In the genomic region with DNA sequence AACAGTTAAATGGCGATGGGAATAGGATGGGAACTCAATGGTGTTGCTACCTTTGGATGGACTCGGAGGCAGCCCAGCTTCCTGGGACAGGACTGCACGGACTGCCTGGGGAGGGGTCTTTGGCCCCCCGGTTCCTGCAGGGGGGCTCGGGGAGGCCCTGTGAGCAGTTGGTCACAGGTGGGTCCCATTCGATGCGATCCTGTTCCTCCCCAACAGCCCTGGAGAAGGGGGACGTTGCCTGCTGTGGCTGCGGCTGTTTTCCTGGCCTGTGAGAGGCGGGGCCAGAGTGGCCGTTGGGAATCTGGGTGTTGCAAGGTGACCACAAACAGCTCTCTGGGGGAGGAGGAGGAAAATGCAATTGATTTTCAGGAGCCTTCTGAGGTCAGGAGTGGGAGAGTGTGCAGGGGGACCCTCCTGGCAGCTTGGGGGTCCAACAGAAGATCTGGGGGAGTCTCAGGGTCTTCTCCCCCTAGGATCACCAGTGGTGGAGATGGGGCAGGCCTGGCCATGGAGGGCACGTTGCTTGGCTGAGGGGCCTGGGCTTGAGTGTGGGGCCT, we compare ENCODE assay signal across 1 cellular context.
A peak's percentile ranks its signal among the peaks of the same experiment; 100 is the strongest.
TF ChIP-seq lines count a peak whose summit lies in the region.

No MANE protein-coding gene starts in this region.

TF ChIP-seq in IMR-90, 13 proteins besides CTCF, POLR2A, EP300 and RAD21:
- TF ChIP-seq RCOR1 (IDR thresholded peaks at IDR 0.05; ENCODE audit: insufficient replicate concordance, low read length) (no peak), CEBPB (IDR thresholded peaks at IDR 0.05; ENCODE audit: low read depth, low read length) (0 out of 2 replicates have a peak, but pooled peaks have one; percentile 4), MXI1 (IDR thresholded peaks at IDR 0.05; ENCODE audit: borderline replicate concordance, low read depth, low read length) (no peak)
